Comparison of ENCODE assay signal across 1 cellular context in the genomic region with DNA sequence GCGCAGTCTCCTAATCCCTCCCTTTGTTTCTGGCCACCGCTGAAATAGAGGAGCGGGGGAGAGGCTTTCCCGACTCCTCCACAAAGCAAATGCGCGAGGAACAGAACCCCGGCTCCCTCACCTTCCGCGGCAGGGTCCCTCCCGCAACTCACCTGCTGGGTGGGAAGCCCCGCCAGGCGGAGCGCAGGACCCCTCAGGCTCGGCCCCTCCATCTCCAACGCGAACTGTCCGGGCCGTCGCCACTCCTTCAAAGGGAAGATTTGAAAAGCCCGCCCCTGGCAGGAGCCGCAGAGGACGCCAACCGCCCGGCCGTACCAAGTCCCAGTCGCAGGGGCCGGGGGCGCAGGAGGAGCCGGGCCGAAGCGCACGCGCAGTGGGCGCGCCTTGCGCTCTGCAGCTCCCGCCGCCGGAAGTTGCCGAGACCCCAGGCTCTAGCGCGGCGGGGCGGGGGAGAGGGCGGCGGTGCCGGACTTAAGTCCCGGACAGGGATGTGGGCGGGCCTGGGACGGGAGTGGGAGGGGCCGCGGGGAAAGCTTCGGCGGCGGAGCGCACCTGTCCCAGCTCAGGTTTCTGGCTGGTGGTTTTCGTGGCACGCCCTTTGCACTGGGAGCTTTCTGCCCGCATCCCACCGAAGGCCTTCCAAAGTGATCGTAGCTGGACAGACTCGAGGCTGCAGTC.
TF ChIP-seq lines count a peak whose summit lies in the region.

A gene with protein sequence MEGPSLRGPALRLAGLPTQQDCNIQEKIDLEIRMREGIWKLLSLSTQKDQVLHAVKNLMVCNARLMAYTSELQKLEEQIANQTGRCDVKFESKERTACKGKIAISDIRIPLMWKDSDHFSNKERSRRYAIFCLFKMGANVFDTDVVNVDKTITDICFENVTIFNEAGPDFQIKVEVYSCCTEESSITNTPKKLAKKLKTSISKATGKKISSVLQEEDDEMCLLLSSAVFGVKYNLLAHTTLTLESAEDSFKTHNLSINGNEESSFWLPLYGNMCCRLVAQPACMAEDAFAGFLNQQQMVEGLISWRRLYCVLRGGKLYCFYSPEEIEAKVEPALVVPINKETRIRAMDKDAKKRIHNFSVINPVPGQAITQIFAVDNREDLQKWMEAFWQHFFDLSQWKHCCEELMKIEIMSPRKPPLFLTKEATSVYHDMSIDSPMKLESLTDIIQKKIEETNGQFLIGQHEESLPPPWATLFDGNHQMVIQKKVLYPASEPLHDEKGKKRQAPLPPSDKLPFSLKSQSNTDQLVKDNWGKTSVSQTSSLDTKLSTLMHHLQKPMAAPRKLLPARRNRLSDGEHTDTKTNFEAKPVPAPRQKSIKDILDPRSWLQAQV (minus strand): TSS at position 446 of the 678 bp plus-strand sequence. CDS start 234 bp downstream, at position 212.

TF ChIP-seq in K562, 482 proteins besides CTCF, POLR2A, EP300 and RAD21 (continued from another document):
- TF ChIP-seq, protein P1, sequence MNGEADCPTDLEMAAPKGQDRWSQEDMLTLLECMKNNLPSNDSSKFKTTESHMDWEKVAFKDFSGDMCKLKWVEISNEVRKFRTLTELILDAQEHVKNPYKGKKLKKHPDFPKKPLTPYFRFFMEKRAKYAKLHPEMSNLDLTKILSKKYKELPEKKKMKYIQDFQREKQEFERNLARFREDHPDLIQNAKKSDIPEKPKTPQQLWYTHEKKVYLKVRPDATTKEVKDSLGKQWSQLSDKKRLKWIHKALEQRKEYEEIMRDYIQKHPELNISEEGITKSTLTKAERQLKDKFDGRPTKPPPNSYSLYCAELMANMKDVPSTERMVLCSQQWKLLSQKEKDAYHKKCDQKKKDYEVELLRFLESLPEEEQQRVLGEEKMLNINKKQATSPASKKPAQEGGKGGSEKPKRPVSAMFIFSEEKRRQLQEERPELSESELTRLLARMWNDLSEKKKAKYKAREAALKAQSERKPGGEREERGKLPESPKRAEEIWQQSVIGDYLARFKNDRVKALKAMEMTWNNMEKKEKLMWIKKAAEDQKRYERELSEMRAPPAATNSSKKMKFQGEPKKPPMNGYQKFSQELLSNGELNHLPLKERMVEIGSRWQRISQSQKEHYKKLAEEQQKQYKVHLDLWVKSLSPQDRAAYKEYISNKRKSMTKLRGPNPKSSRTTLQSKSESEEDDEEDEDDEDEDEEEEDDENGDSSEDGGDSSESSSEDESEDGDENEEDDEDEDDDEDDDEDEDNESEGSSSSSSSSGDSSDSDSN (IDR thresholded peaks at IDR 0.05; ENCODE audit: borderline replicate concordance in 1 of 2, low read depth in 2 of 2, low read length in 2 of 2) = no peak
- TF ChIP-seq RBM34 (IDR thresholded peaks at IDR 0.05; ENCODE audit: borderline replicate concordance, insufficient read depth, low read length) = no peak
TF ChIP-seq in K562: peak in this region for 32.
